ENCODE assay signal across 14 cellular contexts in genomic region chr5:179120421-179120861, GRCh38.
"Had no signal": no experiment of that assay in that cellular context is flagged by ENCODE, and none has a peak within 500 bp of the region (broad histone marks: within the 10 kb centered on the region; RNA-seq: fewer than 3 reads in every experiment).

No MANE protein-coding gene starts in this region.

- H3K4me3 Mint-ChIP-seq: activated CD4-positive, alpha-beta T cell treated with anti-CD3 and anti-CD28 coated beads for 36 hours; activated naive CD4-positive, alpha-beta T cell treated with anti-CD3 and anti-CD28 coated beads for 36 hours; activated T-helper 1 cell treated with anti-CD3 and anti-CD28 coated beads, Interleukin-12 subunit alpha, Interleukin-12 subunit beta, Interleukin-2, Interleukin-4 antibody, amounts not matched to agents 30 ng/mL and 10 ng/mL and 1 ng/mL, durations not matched to agents 14 hours and 24 hours and 36 hours; neural crest cell; stimulated activated memory B cell treated with anti-CD40 and anti-IgM and Interleukin-4, amounts not matched to agents 10 μg/mL and 1 μg/mL and 100 μg/mL, for 72 hours; T-helper 17 cell had no signal

- H3K27me3 ChIP-seq: ascending aorta, esophagus muscularis mucosa, pancreas had no signal

- DNase-seq: activated CD4-positive, alpha-beta T cell treated with anti-CD3 and anti-CD28 coated beads for 36 hours; activated naive CD4-positive, alpha-beta T cell treated with anti-CD3 and anti-CD28 coated beads for 36 hours; hippocampal formation; kidney glomerular epithelial cell; substantia nigra; T-helper 17 cell; trophoblast cell had no signal

- H3K27me3 Mint-ChIP-seq: activated CD4-positive, alpha-beta T cell treated with anti-CD3 and anti-CD28 coated beads for 36 hours; T-helper 17 cell had no signal

- H3K4me1 ChIP-seq: ascending aorta, esophagus muscularis mucosa, pancreas had no signal

- H3K4me3 ChIP-seq: ascending aorta, esophagus muscularis mucosa, pancreas had no signal

- FAIRE-seq: bronchial epithelial cell, pancreas had no signal

- H3K36me3 Mint-ChIP-seq: stimulated activated memory B cell treated with anti-CD40 and anti-IgM and Interleukin-4, amounts not matched to agents 10 μg/mL and 1 μg/mL and 100 μg/mL, for 72 hours had no signal

- ATAC-seq: activated CD4-positive, alpha-beta T cell treated with anti-CD3 and anti-CD28 coated beads for 36 hours; pancreas; T-helper 17 cell had no signal

- H3K36me3 ChIP-seq: pancreas had no signal

- H3K27ac Mint-ChIP-seq: activated CD4-positive, alpha-beta T cell treated with anti-CD3 and anti-CD28 coated beads for 36 hours; activated naive CD4-positive, alpha-beta T cell treated with anti-CD3 and anti-CD28 coated beads for 36 hours; activated T-helper 1 cell treated with anti-CD3 and anti-CD28 coated beads, Interleukin-12 subunit alpha, Interleukin-12 subunit beta, Interleukin-2, Interleukin-4 antibody, amounts not matched to agents 30 ng/mL and 10 ng/mL and 1 ng/mL, durations not matched to agents 14 hours and 24 hours and 36 hours; stimulated activated memory B cell treated with anti-CD40 and anti-IgM and Interleukin-4, amounts not matched to agents 10 μg/mL and 1 μg/mL and 100 μg/mL, for 72 hours; T-helper 17 cell had no signal

- H3K4me1 Mint-ChIP-seq: activated CD4-positive, alpha-beta T cell treated with anti-CD3 and anti-CD28 coated beads for 36 hours; neural crest cell; stimulated activated memory B cell treated with anti-CD40 and anti-IgM and Interleukin-4, amounts not matched to agents 10 μg/mL and 1 μg/mL and 100 μg/mL, for 72 hours; T-helper 17 cell had no signal

- H3K27ac ChIP-seq: ascending aorta, esophagus muscularis mucosa, pancreas had no signal

- H3K9me3 ChIP-seq: pancreas had no signal
